ENCODE assay signal across 8 cellular contexts in genomic region chr10:63206997-63207952, GRCh38.
A peak's percentile ranks its signal among the peaks of the same experiment; 100 is the strongest.
DNase-seq lines count a peak whose midpoint lies in the region; ATAC-seq, FAIRE-seq and TF ChIP-seq lines count a peak whose summit lies in the region.

No MANE protein-coding gene starts in this region.

- no peaks in the 10 kb centered on the region for H3K9me3 Mint-ChIP-seq in MCF 10A (ENCODE audit: unreplicated experiment)

- BruUV-seq in MCF 10A (replicated peaks; lab: Mats Ljungman, UMichigan) (TSS peak; percentile 20), HepG2 (replicated peaks; lab: Mats Ljungman, UMichigan) (TSS peak; percentile 17)

- in situ Hi-C loops in HepG2 (cut with HindIII; ENCODE audit: extremely low pct_ligation_motif_present, low pct_unique_long_range_greater_than_20kb) = no loop called here

- peaks cover 5% of the 10 kb centered on the region for H3K4me1 Mint-ChIP-seq in MCF 10A (ENCODE audit: insufficient read depth, unreplicated experiment)

- peaks cover 32 to 70% of the 10 kb centered on the region in 2 experiments for H3K36me3 ChIP-seq in HepG2 (replicated peaks in 1 of 2; ENCODE audit: control insufficient read depth in 1 of 2, insufficient read depth in 2 of 2, low read length in 2 of 2)
- H3K36me3 ChIP-seq in thoracic aorta = no peaks in the 10 kb centered on the region

- ATAC-seq in GM19397 (IDR thresholded peaks at IDR 0.05; ENCODE audit: unreplicated experiment) (peak; percentile 34), HepG2 (no peak), thoracic aorta (ENCODE audit: insufficient number of reproducible peaks, low FRiP score, low read depth) (peak; percentile 69)

- no peaks in the 10 kb centered on the region for H3K9me3 ChIP-seq in AG04450 (ENCODE audit: control insufficient read depth, insufficient read depth, low read length)
- H3K9me3 ChIP-seq in HepG2 (ENCODE audit: low read length) = no peaks in the 10 kb centered on the region
- no peaks in the 10 kb centered on the region for H3K9me3 ChIP-seq in thoracic aorta

- POLR2A ChIA-PET in AG04450 (lab: Yijun Ruan, JAX) = no interaction called here
- POLR2A ChIA-PET in MCF 10A (lab: Yijun Ruan, JAX) = interaction anchor here (0.6 to 1.7 kb wide), 4 partner anchors 9 to 422 kb away, joined by 3 to 8 read pairs (median 4); no protein-coding TSS in a partner anchor
- POLR2A ChIA-PET in HepG2 (lab: Yijun Ruan, JAX) = no interaction called here

- H3K36me3 Mint-ChIP-seq in MCF 10A (ENCODE audit: insufficient read depth, unreplicated experiment) = peaks cover 63% of the 10 kb centered on the region

- H3K4me2 ChIP-seq in HepG2 (ENCODE audit: low read depth, low read length) = no peak overlapping the region

- CTCF ChIA-PET in AG04450 (lab: Charles Lee) = interaction anchor here (0.7 to 1.6 kb wide), 3 partner anchors 10 to 513 kb away, joined by 4 to 9 read pairs (median 5); no protein-coding TSS in a partner anchor
- CTCF ChIA-PET in MCF 10A (lab: Yijun Ruan, JAX) = interaction anchor here (0.6 to 1.9 kb wide), 6 partner anchors 9 to 833 kb away, joined by 3 to 9 read pairs (median 4); no protein-coding TSS in a partner anchor
- CTCF ChIA-PET in HepG2 (lab: Yijun Ruan, JAX; ENCODE audit: low intra/inter-chr PET ratio, low total read pairs) = no interaction called here

- intact Hi-C loops in MCF 10A (cut with micrococcal nuclease) (no loop called here), HepG2 (cut with micrococcal nuclease; ENCODE audit: unreplicated experiment) (no loop called here)

- no peaks in the 10 kb centered on the region for H3K79me2 ChIP-seq in HepG2 (ENCODE audit: insufficient read depth, low read length)

- no peaks in the 10 kb centered on the region for H3K27me3 Mint-ChIP-seq in MCF 10A (ENCODE audit: insufficient read depth, unreplicated experiment)

- TF ChIP-seq POLR2A in HepG2 (IDR thresholded peaks at IDR 0.05; ENCODE audit: insufficient read depth in 1 of 2, low read depth in 2 of 2, low read length in 2 of 2) = no peak

- H3K27me3 ChIP-seq in AG04450 (ENCODE audit: control insufficient read depth, insufficient read depth, low read length) (no peaks in the 10 kb centered on the region), HepG2 (ENCODE audit: control insufficient read depth in 1 of 2, insufficient read depth in 2 of 2, low read length in 2 of 2) (no peaks in the 10 kb centered on the region), thoracic aorta (replicated peaks; ENCODE audit: insufficient read depth) (no peaks in the 10 kb centered on the region)

- no peak for TF ChIP-seq EP300 in HepG2 (IDR thresholded peaks at IDR 0.05; ENCODE audit: low read depth in 2 of 2, low read length in 2 of 2)
- TF ChIP-seq EP300 in HepG2 (CRISPR knock-in tag; IDR thresholded peaks at IDR 0.05; ENCODE audit: borderline replicate concordance) = no peak

- no peak overlapping the region for H3K27ac Mint-ChIP-seq in MCF 10A (ENCODE audit: low read depth, unreplicated experiment)

- no peak for TF ChIP-seq CTCF in AG04450 (IDR thresholded peaks at IDR 0.05; ENCODE audit: low read depth, low read length)
- no peak for TF ChIP-seq CTCF in MCF 10A (IDR thresholded peaks at IDR 0.05; ENCODE audit: unreplicated experiment)
- TF ChIP-seq CTCF in HepG2 (CRISPR knock-in tag; IDR thresholded peaks at IDR 0.05) = no peak
- TF ChIP-seq CTCF in thoracic aorta (IDR thresholded peaks at IDR 0.05) = no peak

- H3K4me3 ChIP-seq in AG04450 (ENCODE audit: low read depth, low read length) (peak overlapping the region; percentile 14; the same call in 1 of the 2 replicates), HepG2 (replicated peaks in 1 of 3; ENCODE audit: insufficient read depth in 1 of 3, low read depth in 2 of 3, low read length in 3 of 3) (no peak overlapping the region), thoracic aorta (peak overlapping the region; percentile 60)

- H3K27ac ChIP-seq in AG04450 (ENCODE audit: low read depth, low read length) (peak overlapping the region; percentile 65), HepG2 (ENCODE audit: extremely low read length, insufficient read depth, low read length) (no peak overlapping the region), thoracic aorta (peak overlapping the region; percentile 54 to 56)

- peaks cover 15% of the 10 kb centered on the region for H4K20me1 ChIP-seq in HepG2 (ENCODE audit: insufficient read depth, low read length)

- H3K4me1 ChIP-seq in HepG2 (ENCODE audit: insufficient read depth, low read length) (no peaks in the 10 kb centered on the region), thoracic aorta (ENCODE audit: control insufficient read depth in 1 of 2, low read depth in 2 of 2) (peaks cover 18 to 54% of the 10 kb centered on the region in 2 donors)

- 98% methylated on average over 9 of the region's 9 CpGs for WGBS in HepG2 (ENCODE audit: low lambda C conversion rate)

- DNase-seq in AG04450 (ENCODE audit: low read depth, low spot score) (peak; percentile 55), MV-4-11 (lab: John Stamatoyannopoulos, UW) (peak; percentile 61), MCF 10A (ENCODE audit: unreplicated experiment) (no peak), HepG2 (ENCODE audit: low spot score) (no peak), thoracic aorta (ENCODE audit: low spot score) (no peak), NCI-H146 (lab: John Stamatoyannopoulos, UW) (no peak)
- no peak for DNase-seq in stimulated activated CD4-positive, alpha-beta T cell treated with anti-CD3 and anti-CD28 coated beads, Interleukin-12 subunit alpha, Interleukin-12 subunit beta, amount 100 ng/mL, for 4 hours

- no peak overlapping the region for H3K9ac ChIP-seq in HepG2 (ENCODE audit: insufficient read depth, low read depth, low read length)

- no peak for FAIRE-seq in HepG2 (lab: Jason Lieb, UNC)

- no peak for TF ChIP-seq RAD21 in HepG2 (CRISPR knock-in tag; IDR thresholded peaks at IDR 0.05)

- no peak overlapping the region for H3K4me3 Mint-ChIP-seq in MCF 10A (ENCODE audit: unreplicated experiment)

- H2AFZ ChIP-seq in HepG2 (ENCODE audit: low read length) = no peak overlapping the region

TF ChIP-seq in HepG2, 621 proteins besides CTCF, POLR2A, EP300 and RAD21:
- TF ChIP-seq MAFK (conservative IDR thresholded peaks at IDR 0.05 in 1 of 2, IDR thresholded peaks at IDR 0.05 in 1 of 2; ENCODE audit: low read length in 2 of 2) (peak; percentile 70 to 80), BRCA1 (CRISPR knock-in tag; IDR thresholded peaks at IDR 0.05) (no peak), POLR2G (IDR thresholded peaks at IDR 0.05; ENCODE audit: low read depth, low read length) (0 out of 2 replicates have a peak, but pooled peaks have one; percentile 17), ZFP91 (CRISPR knock-in tag; IDR thresholded peaks at IDR 0.05; ENCODE audit: borderline replicate concordance) (no peak), RBM22 (optimal IDR thresholded peaks at IDR 0.05; ENCODE audit: low read length) (peak; percentile 44), ZNF652 (CRISPR knock-in tag; IDR thresholded peaks at IDR 0.05; ENCODE audit: borderline replicate concordance, low read depth) (no peak), MAFF (IDR thresholded peaks at IDR 0.05; ENCODE audit: low read depth, low read length) (peak; percentile 60)
TF ChIP-seq in HepG2: peak in this region for 4.

Comparison
In these comparisons a context has a peak if more than half of its experiments do, and no peak if none do; other contexts are left out.
1. DNase-seq: peak in AG04450 (single experiment) and MV-4-11 (single experiment); none in MCF 10A (single experiment), HepG2 (single experiment), thoracic aorta (single experiment), NCI-H146 (single experiment) and stimulated activated CD4-positive, alpha-beta T cell treated with anti-CD3 and anti-CD28 coated beads, Interleukin-12 subunit alpha, Interleukin-12 subunit beta, amount 100 ng/mL, for 4 hours (single experiment).
2. H3K4me3 ChIP-seq: peak in AG04450 (single experiment) and thoracic aorta (single experiment); none in HepG2 (0 of 3).